8 cellular contexts compared by ENCODE assay signal in the genomic region with DNA sequence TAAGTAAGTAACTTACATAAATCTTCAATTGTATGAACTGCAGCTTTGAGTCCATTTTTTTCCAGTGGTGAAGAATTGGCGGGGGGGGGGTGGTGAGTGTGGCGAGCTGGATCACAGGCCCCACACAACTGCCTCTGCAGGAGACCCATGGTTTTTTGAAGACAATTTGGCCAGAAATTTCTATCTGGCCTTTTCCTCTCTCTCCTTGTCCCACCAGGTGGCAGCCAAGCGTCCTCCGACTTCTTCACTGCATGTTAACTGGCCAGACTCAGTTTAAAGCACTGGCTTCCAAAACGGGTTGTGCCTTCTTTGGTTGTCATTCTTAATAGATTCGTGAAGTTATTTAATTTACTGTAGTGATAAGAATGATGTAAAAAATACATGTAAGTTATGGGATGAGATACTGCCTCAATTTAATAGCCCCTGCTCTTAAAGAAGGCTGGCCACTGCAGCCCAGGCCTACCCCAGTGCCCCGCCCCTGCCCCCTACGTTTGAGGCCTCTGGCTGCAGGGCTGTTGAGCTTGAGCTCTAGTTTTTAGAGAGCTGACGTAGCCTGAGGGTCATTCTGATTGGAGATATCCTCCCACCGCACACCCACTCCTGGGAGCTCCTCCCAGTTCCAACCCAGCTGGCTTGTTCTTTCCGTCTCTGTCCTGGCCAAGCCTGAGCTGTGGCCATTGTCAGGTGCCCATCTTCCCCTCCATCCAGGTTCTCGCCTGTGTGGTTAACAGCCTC. TPM values are rescaled to one million over a fixed set of nuclear protein-coding genes. Genes with fewer than 3 reads are reported as not detected.
DNase-seq lines count a peak whose midpoint lies in the region; ATAC-seq, FAIRE-seq and TF ChIP-seq lines count a peak whose summit lies in the region.

No MANE protein-coding gene starts in this region.

- H3K4me3 ChIP-seq in A673 (ENCODE audit: low read depth, low read length, poor library complexity, severe bottlenecking) (no peak overlapping the region), GM12865 (ENCODE audit: low read depth, low read length) (no peak overlapping the region)

- TF ChIP-seq POLR2A in GM12892 (IDR thresholded peaks at IDR 0.05; ENCODE audit: low read depth, low read length) = no peak

- in situ Hi-C loops in SK-MEL-5 (cut with HindIII; ENCODE audit: low pct_unique_long_range_greater_than_20kb, low sequenced_read_pairs) = no loop called here

- no peaks in the 10 kb centered on the region for H3K27me3 ChIP-seq in A673 (replicated peaks; ENCODE audit: insufficient read depth, low read depth, low read length, poor library complexity)
- H3K27me3 ChIP-seq in foreskin keratinocyte = no peaks in the 10 kb centered on the region

- intact Hi-C loops in A673 (cut with micrococcal nuclease; ENCODE audit: unreplicated experiment) = no loop called here

- ATAC-seq in foreskin keratinocyte = peak; percentile 43
- ATAC-seq in stimulated activated effector memory CD8-positive, alpha-beta T cell treated with anti-CD3 and anti-CD28 coated beads, Interleukin-12 subunit alpha, Interleukin-12 subunit beta, amount 100 ng/mL, for 72 hours = no peak

- no peaks in the 10 kb centered on the region for H3K9me3 Mint-ChIP-seq in stimulated activated effector memory CD8-positive, alpha-beta T cell treated with anti-CD3 and anti-CD28 coated beads, Interleukin-12 subunit alpha, Interleukin-12 subunit beta, amount 100 ng/mL, for 72 hours

- no peaks in the 10 kb centered on the region for H3K9me3 ChIP-seq in A673 (ENCODE audit: low read depth, low read length, poor library complexity, severe bottlenecking)

- no peak for FAIRE-seq in GM12892 (lab: Jason Lieb, UNC)

- no TSS peak for BruUV-seq in A673 (replicated peaks; lab: Mats Ljungman, UMichigan)

- no peaks in the 10 kb centered on the region for H3K4me1 ChIP-seq in A673 (ENCODE audit: insufficient read depth, low read length, poor library complexity, severe bottlenecking)
- no peaks in the 10 kb centered on the region for H3K4me1 ChIP-seq in foreskin keratinocyte

- peak; percentile 58 for DNase-seq in A673 (ENCODE audit: low spot score)
- peak; percentile 32 for DNase-seq in GM12865 (ENCODE audit: low read depth)
- peak; percentile 81 for DNase-seq in SK-MEL-5 (ENCODE audit: low read depth, low spot score)
- DNase-seq in foreskin keratinocyte = no peak
- no peak for DNase-seq in stimulated activated effector memory CD8-positive, alpha-beta T cell treated with anti-CD3 and anti-CD28 coated beads, Interleukin-12 subunit alpha, Interleukin-12 subunit beta, amount 100 ng/mL, for 72 hours (ENCODE audit: low spot score in 2 of 2)
- no peak for DNase-seq in NCI-H345 treated with DMSO at 0.1 percent for 48 hours (lab: John Stamatoyannopoulos, UW; ENCODE audit: unreplicated experiment)
- DNase-seq in activated CD8-positive, alpha-beta memory T cell treated with anti-CD3 and anti-CD28 coated beads, Interleukin-2, amount 50 U/mL, for 4 hours = no peak
- no peak for DNase-seq in GM12892 (ENCODE audit: insufficient read length)

- CTCF ChIA-PET in A673 (lab: Charles Lee) = no interaction called here

- peak overlapping the region; percentile 20 for H3K27ac Mint-ChIP-seq in stimulated activated effector memory CD8-positive, alpha-beta T cell treated with anti-CD3 and anti-CD28 coated beads, Interleukin-12 subunit alpha, Interleukin-12 subunit beta, amount 100 ng/mL, for 72 hours

- H3K4me1 Mint-ChIP-seq in stimulated activated effector memory CD8-positive, alpha-beta T cell treated with anti-CD3 and anti-CD28 coated beads, Interleukin-12 subunit alpha, Interleukin-12 subunit beta, amount 100 ng/mL, for 72 hours = peaks cover 6% of the 10 kb centered on the region

- peaks cover 71% of the 10 kb centered on the region for H3K36me3 Mint-ChIP-seq in stimulated activated effector memory CD8-positive, alpha-beta T cell treated with anti-CD3 and anti-CD28 coated beads, Interleukin-12 subunit alpha, Interleukin-12 subunit beta, amount 100 ng/mL, for 72 hours

- POLR2A ChIA-PET in A673 (lab: Charles Lee; ENCODE audit: low non-redundant PET) = no interaction called here

- H3K36me3 ChIP-seq in A673 (ENCODE audit: insufficient read depth, low read length, poor library complexity, severe bottlenecking) = peaks cover 16% of the 10 kb centered on the region

- H3K27ac ChIP-seq in A673 (ENCODE audit: low read depth, low read length, poor library complexity, severe bottlenecking) (no peak overlapping the region), foreskin keratinocyte (no peak overlapping the region)

- TF ChIP-seq CTCF in A673 (conservative IDR thresholded peaks at IDR 0.05; ENCODE audit: low read depth, low read length) (peak; percentile 58), GM12865 (IDR thresholded peaks at IDR 0.05; ENCODE audit: insufficient read depth, low read depth, low read length, missing control alignments) (peak; percentile 40), foreskin keratinocyte (conservative IDR thresholded peaks at IDR 0.05) (peak; percentile 61)

- no peak overlapping the region for H3K4me3 Mint-ChIP-seq in stimulated activated effector memory CD8-positive, alpha-beta T cell treated with anti-CD3 and anti-CD28 coated beads, Interleukin-12 subunit alpha, Interleukin-12 subunit beta, amount 100 ng/mL, for 72 hours

RNA-seq across cellular contexts. Expression of a gene that starts 36.4 kb away (rescaled TPM):
- total RNA-seq in A673 (2021) (38.8 and 43.4 TPM in 2 replicates), foreskin keratinocyte (28.3 and 32.8 TPM in 2 replicates)
- total RNA-seq in SK-MEL-5 (2014; rRNA removed; shearing (Covaris generic)) = 30.0 and 35.1 TPM in 2 replicates
- 56.7 and 60.6 TPM in 2 replicates for polyA plus RNA-seq in SK-MEL-5 (2015; cell fraction: cytosol; rRNA removed)
- 99.8 and 138 TPM in 2 replicates for polyA plus RNA-seq in SK-MEL-5 (2015; cell fraction: nucleus; rRNA removed)
- polyA plus RNA-seq in foreskin keratinocyte = 12.2 and 15.1 TPM in 2 replicates
- polyA plus RNA-seq in GM12892 (2012; ENCODE audit: missing spikeins) = 13.4 TPM

Comparison
In these comparisons a context has a peak if more than half of its experiments do, and no peak if none do; other contexts are left out.
1. DNase-seq: peak in A673 (single experiment), GM12865 (single experiment) and SK-MEL-5 (single experiment); none in foreskin keratinocyte (0 of 2), stimulated activated effector memory CD8-positive, alpha-beta T cell treated with anti-CD3 and anti-CD28 coated beads, Interleukin-12 subunit alpha, Interleukin-12 subunit beta, amount 100 ng/mL, for 72 hours (0 of 2), NCI-H345 treated with DMSO at 0.1 percent for 48 hours (single experiment), activated CD8-positive, alpha-beta memory T cell treated with anti-CD3 and anti-CD28 coated beads, Interleukin-2, amount 50 U/mL, for 4 hours (single experiment) and GM12892 (single experiment).
2. Peak in every context shown above with its lines, with median percentiles within 50 percentile points of each other: CTCF ChIP-seq.